ENCODE assay signal across 23 cellular contexts in genomic region chr22:27413702-27414101, GRCh38.
"Had no signal": no experiment of that assay in that cellular context is flagged by ENCODE, and none has a peak within 500 bp of the region (broad histone marks: within the 10 kb centered on the region; RNA-seq: fewer than 3 reads in every experiment).

No MANE protein-coding gene starts in this region.

- H3K27me3 ChIP-seq: SJCRH30 had no signal

- DNase-seq: IMR-90; Kasumi-1; MV-4-11; NCI-H1048; NCI-H1105 treated with DMSO at 0.1 percent for 48 hours; NCI-H1417 treated with DMSO at 0.1 percent for 48 hours; NCI-H187; NCI-H2029; NCI-H2081 treated with DMSO at 0.1 percent for 48 hours; NCI-H226; NCI-H510A; NCI-H524 treated with DMSO at 0.1 percent for 48 hours; NCI-H69; NCI-H774; NK-92 treated with Interleukin-12 subunit alpha and Interleukin-12 subunit beta, amount 100 ng/mL, for 24 hours; PC-3; SHP77 treated with DMSO at 0.1 percent for 48 hours; SJCRH30 had no signal

- ATAC-seq: HepG2, Panc1, PC-3, Right ventricle myocardium inferior, SK-N-SH treated with all-trans-retinoic acid at 6 μM for 48 hours had no signal

- H3K9ac ChIP-seq: KMS-11 had no signal

- H3K4me2 ChIP-seq: KMS-11 had no signal

- H3K4me3 ChIP-seq: SJCRH30 had no signal

- H3K27ac ChIP-seq: KMS-11, SJCRH30 had no signal

- H3K9me3 ChIP-seq: SJCRH30 had no signal

- H3K36me3 ChIP-seq: SJCRH30 had no signal
